29 cellular contexts compared by ENCODE assay signal in genomic region chr2:90209806-90210205, GRCh38.
"Had no signal": no experiment of that assay in that cellular context is flagged by ENCODE, and none has a peak within 500 bp of the region (broad histone marks: within the 10 kb centered on the region; RNA-seq: fewer than 3 reads in every experiment).

No MANE protein-coding gene starts in this region.

- H3K9me3 ChIP-seq: ascending aorta, heart left ventricle, psoas muscle, sigmoid colon, stomach, thyroid gland, upper lobe of right lung had no signal

- H3K27me3 ChIP-seq: ascending aorta, neural progenitor cell, sigmoid colon, thyroid gland had no signal

- H2AFZ ChIP-seq: neural progenitor cell, parathyroid adenoma had no signal

- H3K36me3 Mint-ChIP-seq: activated naive CD4-positive, alpha-beta T cell treated with anti-CD3 and anti-CD28 coated beads, Interleukin-2, amount 10 ng/mL, durations not matched to agents 7 days and 5 days; activated naive CD8-positive, alpha-beta T cell treated with anti-CD3 and anti-CD28 coated beads, Interleukin-2, amount 10 ng/mL, durations not matched to agents 7 days and 5 days; brain; natural killer cell; neural progenitor cell; stimulated activated naive B cell treated with anti-CD40 and anti-IgM and Interleukin-4, amounts not matched to agents 10 μg/mL and 1 μg/mL and 100 μg/mL, for 72 hours had no signal

- H3K4me3 ChIP-seq: ascending aorta, heart left ventricle, neural progenitor cell, psoas muscle, sigmoid colon, stomach, thyroid gland, upper lobe of right lung had no signal

- H3K27me3 Mint-ChIP-seq: activated CD4-positive, alpha-beta memory T cell treated with anti-CD3 and anti-CD28 coated beads, Interleukin-2, amount 10 ng/mL, durations not matched to agents 7 days and 5 days; activated CD4-positive, alpha-beta T cell treated with anti-CD3 and anti-CD28 coated beads, Interleukin-2, amount 10 ng/mL, durations not matched to agents 7 days and 5 days; activated naive CD4-positive, alpha-beta T cell treated with anti-CD3 and anti-CD28 coated beads, Interleukin-2, amount 10 ng/mL, durations not matched to agents 7 days and 5 days; activated naive CD8-positive, alpha-beta T cell treated with anti-CD3 and anti-CD28 coated beads, Interleukin-2, amount 10 ng/mL, durations not matched to agents 7 days and 5 days; activated T-cell treated with anti-CD3 and anti-CD28 coated beads, Interleukin-2, amount 50 U/mL, for 24 hours had no signal

- H3K4me3 Mint-ChIP-seq: activated CD4-positive, alpha-beta memory T cell treated with anti-CD3 and anti-CD28 coated beads, Interleukin-2, amount 10 ng/mL, durations not matched to agents 7 days and 5 days; activated CD4-positive, alpha-beta T cell treated with anti-CD3 and anti-CD28 coated beads, Interleukin-2, amount 10 ng/mL, durations not matched to agents 7 days and 5 days; activated naive CD4-positive, alpha-beta T cell treated with anti-CD3 and anti-CD28 coated beads, Interleukin-2, amount 10 ng/mL, durations not matched to agents 7 days and 5 days; activated naive CD8-positive, alpha-beta T cell treated with anti-CD3 and anti-CD28 coated beads, Interleukin-2, amount 10 ng/mL, durations not matched to agents 7 days and 5 days; activated T-cell treated with anti-CD3 and anti-CD28 coated beads, Interleukin-2, amount 50 U/mL, for 24 hours; brain; endodermal cell; natural killer cell; neural progenitor cell had no signal

- H3K9me3 Mint-ChIP-seq: activated CD4-positive, alpha-beta memory T cell treated with anti-CD3 and anti-CD28 coated beads, Interleukin-2, amount 10 ng/mL, durations not matched to agents 7 days and 5 days; activated CD4-positive, alpha-beta T cell treated with anti-CD3 and anti-CD28 coated beads, Interleukin-2, amount 10 ng/mL, durations not matched to agents 7 days and 5 days; activated naive CD4-positive, alpha-beta T cell treated with anti-CD3 and anti-CD28 coated beads, Interleukin-2, amount 10 ng/mL, durations not matched to agents 7 days and 5 days; activated naive CD8-positive, alpha-beta T cell treated with anti-CD3 and anti-CD28 coated beads, Interleukin-2, amount 10 ng/mL, durations not matched to agents 7 days and 5 days; natural killer cell; neural progenitor cell; stimulated activated naive B cell treated with anti-CD40 and anti-IgM and Interleukin-4, amounts not matched to agents 10 μg/mL and 1 μg/mL and 100 μg/mL, for 72 hours had no signal

- DNase-seq: activated CD4-positive, alpha-beta memory T cell treated with anti-CD3 and anti-CD28 coated beads, Interleukin-2, amount 10 ng/mL, durations not matched to agents 7 days and 5 days; activated CD4-positive, alpha-beta T cell treated with anti-CD3 and anti-CD28 coated beads for 1 hour; activated CD4-positive, alpha-beta T cell treated with anti-CD3 and anti-CD28 coated beads, Interleukin-2, amount 10 ng/mL, durations not matched to agents 7 days and 5 days; activated CD8-positive, alpha-beta memory T cell treated with anti-CD3 and anti-CD28 coated beads, Interleukin-2, amount 50 U/mL, for 48 hours; activated gamma-delta T cell; activated naive CD4-positive, alpha-beta T cell treated with anti-CD3 and anti-CD28 coated beads, Interleukin-2, amount 10 ng/mL, durations not matched to agents 7 days and 5 days; activated naive CD8-positive, alpha-beta T cell treated with anti-CD3 and anti-CD28 coated beads, Interleukin-2, amount 10 ng/mL, durations not matched to agents 7 days and 5 days; activated T-cell treated with anti-CD3 and anti-CD28 coated beads, Interleukin-2, amount 50 U/mL, for 24 hours; caudate nucleus; endodermal cell; foreskin fibroblast; heart left ventricle; hypothalamus; midbrain; natural killer cell; occipital lobe; psoas muscle; sigmoid colon; small intestine; stimulated activated CD4-positive, alpha-beta T cell treated with anti-CD3 and anti-CD28 coated beads, Interleukin-2, amount 100 ng/mL, for 24 hours; stimulated activated naive B cell treated with anti-CD40 and anti-IgM and Interleukin-4, amounts not matched to agents 10 μg/mL and 1 μg/mL and 100 μg/mL, for 72 hours; stomach; thyroid gland; upper lobe of right lung had no signal

- ATAC-seq: esophagus mucosa; heart left ventricle; natural killer cell; psoas muscle; stimulated activated naive B cell treated with anti-CD40 and anti-IgM and Interleukin-4, amounts not matched to agents 10 μg/mL and 1 μg/mL and 100 μg/mL, for 72 hours; upper lobe of right lung had no signal

- H3K27ac Mint-ChIP-seq: activated CD4-positive, alpha-beta memory T cell treated with anti-CD3 and anti-CD28 coated beads, Interleukin-2, amount 10 ng/mL, durations not matched to agents 7 days and 5 days; activated CD4-positive, alpha-beta T cell treated with anti-CD3 and anti-CD28 coated beads, Interleukin-2, amount 10 ng/mL, durations not matched to agents 7 days and 5 days; activated naive CD4-positive, alpha-beta T cell treated with anti-CD3 and anti-CD28 coated beads, Interleukin-2, amount 10 ng/mL, durations not matched to agents 7 days and 5 days; activated naive CD8-positive, alpha-beta T cell treated with anti-CD3 and anti-CD28 coated beads, Interleukin-2, amount 10 ng/mL, durations not matched to agents 7 days and 5 days; activated T-cell treated with anti-CD3 and anti-CD28 coated beads, Interleukin-2, amount 50 U/mL, for 24 hours; brain; endodermal cell; natural killer cell; neural progenitor cell; stimulated activated naive B cell treated with anti-CD40 and anti-IgM and Interleukin-4, amounts not matched to agents 10 μg/mL and 1 μg/mL and 100 μg/mL, for 72 hours had no signal

- FAIRE-seq: small intestine had no signal

- H3K79me2 ChIP-seq: parathyroid adenoma had no signal

- H3K9ac ChIP-seq: neural progenitor cell, parathyroid adenoma had no signal

- H3K36me3 ChIP-seq: ascending aorta, heart left ventricle, neural progenitor cell, sigmoid colon, stomach, thyroid gland, upper lobe of right lung had no signal

- H3K4me2 ChIP-seq: neural progenitor cell had no signal

- H3K4me1 ChIP-seq: ascending aorta, heart left ventricle, neural progenitor cell, parathyroid adenoma, psoas muscle, sigmoid colon, stomach, thyroid gland, upper lobe of right lung had no signal

- H3K4me1 Mint-ChIP-seq: activated CD4-positive, alpha-beta memory T cell treated with anti-CD3 and anti-CD28 coated beads, Interleukin-2, amount 10 ng/mL, durations not matched to agents 7 days and 5 days; activated CD4-positive, alpha-beta T cell treated with anti-CD3 and anti-CD28 coated beads, Interleukin-2, amount 10 ng/mL, durations not matched to agents 7 days and 5 days; activated naive CD4-positive, alpha-beta T cell treated with anti-CD3 and anti-CD28 coated beads, Interleukin-2, amount 10 ng/mL, durations not matched to agents 7 days and 5 days; activated naive CD8-positive, alpha-beta T cell treated with anti-CD3 and anti-CD28 coated beads, Interleukin-2, amount 10 ng/mL, durations not matched to agents 7 days and 5 days; brain; endodermal cell; natural killer cell; neural progenitor cell had no signal

- H3K27ac ChIP-seq: ascending aorta, heart left ventricle, neural progenitor cell, parathyroid adenoma, psoas muscle, sigmoid colon, stomach, thyroid gland, upper lobe of right lung had no signal
